8 cellular contexts compared by ENCODE assay signal in genomic region chr7:130273081-130273699, GRCh38. TPM values are rescaled to one million over a fixed set of nuclear protein-coding genes. Genes with fewer than 3 reads are reported as not detected.
A peak's percentile ranks its signal among the peaks of the same experiment; 100 is the strongest.
DNase-seq lines count a peak whose midpoint lies in the region; ATAC-seq, FAIRE-seq and TF ChIP-seq lines count a peak whose summit lies in the region.

No MANE protein-coding gene starts in this region.

- peak overlapping the region; percentile 52 for H3K27ac ChIP-seq in angular gyrus (ENCODE audit: low read depth, low read length)
- peak overlapping the region; percentile 54 for H3K27ac ChIP-seq in keratinocyte (ENCODE audit: control insufficient read depth, insufficient read depth, low read length)
- H3K27ac ChIP-seq in tibial nerve, result no peak overlapping the region

- FAIRE-seq in keratinocyte (lab: Jason Lieb, UNC), result no peak

- H3K4me2 ChIP-seq in keratinocyte (ENCODE audit: control insufficient read depth, extremely low read depth, insufficient read depth, low read depth, low read length), result peak overlapping the region; percentile 74

- 4 to 5% methylated on average over 19 of the region's 19 CpGs for WGBS in tibial nerve, 2 donors

- TF ChIP-seq CTCF in keratinocyte (optimal IDR thresholded peaks at IDR 0.05 in 1 of 3, IDR thresholded peaks at IDR 0.05 in 1 of 3, conservative IDR thresholded peaks at IDR 0.05 in 1 of 3; ENCODE audit: extremely low read depth in 1 of 3, insufficient read depth in 2 of 3, low read length in 3 of 3), result no peak
- no peak for TF ChIP-seq CTCF in tibial nerve (IDR thresholded peaks at IDR 0.05)

- DNase-seq in DMS 273 treated with DMSO at 0.1 percent for 48 hours (lab: John Stamatoyannopoulos, UW), result peak; percentile 95
- DNase-seq in NCI-H1694 treated with DMSO at 0.1 percent for 48 hours (lab: John Stamatoyannopoulos, UW), result peak; percentile 95
- no peak for DNase-seq in keratinocyte (ENCODE audit: low read depth, low spot score)
- DNase-seq in tibial nerve (ENCODE audit: low spot score in 2 of 2), result no peak
- DNase-seq in HuH-7 (ENCODE audit: low spot score), result no peak

- peak overlapping the region; percentile 47 for H3K9ac ChIP-seq in keratinocyte (ENCODE audit: control insufficient read depth, extremely low read depth, insufficient read depth, low read length)

- no peaks in the 10 kb centered on the region for H4K20me1 ChIP-seq in keratinocyte (ENCODE audit: control insufficient read depth, extremely low read depth, insufficient read depth, low read length)

- H3K36me3 ChIP-seq in keratinocyte (ENCODE audit: control insufficient read depth in 2 of 2, extremely low read depth in 1 of 2, insufficient read depth in 2 of 2, low read length in 2 of 2) (no peaks in the 10 kb centered on the region), tibial nerve (no peaks in the 10 kb centered on the region)

- H3K4me1 ChIP-seq in keratinocyte (ENCODE audit: control insufficient read depth, extremely low read depth, insufficient read depth, low read length) (peaks cover 52% of the 10 kb centered on the region), tibial nerve (peaks cover 0 to 43% (median 0%) of the 10 kb centered on the region in 4 donors)

- no peaks in the 10 kb centered on the region for H3K9me1 ChIP-seq in keratinocyte (ENCODE audit: control insufficient read depth, extremely low read depth, insufficient read depth, low read length)

- no peaks in the 10 kb centered on the region for H3K9me3 ChIP-seq in keratinocyte (ENCODE audit: control insufficient read depth, low read depth, low read length)
- no peaks in the 10 kb centered on the region for H3K9me3 ChIP-seq in tibial nerve

- H3K4me3 ChIP-seq in keratinocyte (ENCODE audit: control insufficient read depth in 2 of 3, extremely low read depth in 1 of 3, insufficient read depth in 2 of 3, low read depth in 1 of 3, low read length in 3 of 3) (peak overlapping the region in 2 of 3 experiments; percentile 14 to 37), tibial nerve (peak overlapping the region; percentile 2 to 33 (median 12))

- no peak for TF ChIP-seq EP300 in tibial nerve (IDR thresholded peaks at IDR 0.05)

- ATAC-seq in GM18861 (IDR thresholded peaks at IDR 0.05; ENCODE audit: unreplicated experiment), result no peak
- ATAC-seq in GM18867 (IDR thresholded peaks at IDR 0.05; ENCODE audit: unreplicated experiment), result no peak

- H2AFZ ChIP-seq in keratinocyte (ENCODE audit: control insufficient read depth, low read length), result peak overlapping the region; percentile 77

- H3K79me2 ChIP-seq in keratinocyte (ENCODE audit: control insufficient read depth, insufficient read depth, low read length), result no peaks in the 10 kb centered on the region

- H3K27me3 ChIP-seq in keratinocyte (ENCODE audit: control insufficient read depth, extremely low read depth, insufficient read depth, low read length), result no peaks in the 10 kb centered on the region
- no peaks in the 10 kb centered on the region for H3K27me3 ChIP-seq in tibial nerve

- dilution Hi-C loops in keratinocyte (cut with MboI; ENCODE audit: extremely low pct_ligation_motif_present, low sequenced_read_pairs), result no loop called here

- no peak for TF ChIP-seq POLR2A in tibial nerve (IDR thresholded peaks at IDR 0.05)

RNA-seq across cellular contexts. Expression of gene CPA2, which starts 6.5 kb away (rescaled TPM):
- polyA plus RNA-seq in keratinocyte, result 0.33 to 0.41 TPM (median 0.36 TPM) in 3 replicates
- not detected for polyA plus RNA-seq in keratinocyte (2011; ENCODE audit: low read depth)
- 0.34 and 0.52 TPM in 2 replicates for polyA plus RNA-seq in keratinocyte (2011; cell fraction: cytosol; rRNA removed)
- 0.08 and 0.27 TPM in 2 replicates for polyA plus RNA-seq in keratinocyte (2011; cell fraction: nucleus; rRNA removed)
- 0.20 and 0.37 TPM in 2 replicates for polyA plus RNA-seq in keratinocyte (2012; ENCODE audit: low replicate concordance)
- 0.26 TPM in 1 of 3 replicates, not detected in the others for polyA minus RNA-seq in keratinocyte
- not detected for polyA minus RNA-seq in keratinocyte (2011; cell fraction: cytosol; rRNA and poly(A)+ RNA removed)
- not detected in 2 replicates for polyA minus RNA-seq in keratinocyte (2011; cell fraction: nucleus; rRNA and poly(A)+ RNA removed)
- 1 to 10 TPM in 2 of 4 donors, not detected in 2; 1.5 to 2.2 TPM for total RNA-seq in tibial nerve

RNA-seq across cellular contexts. Expression of gene CPA4, which starts 19.8 kb away (rescaled TPM):
- polyA plus RNA-seq in keratinocyte, result 248 to 423 TPM (median 276 TPM) in 3 replicates
- 251 TPM for polyA plus RNA-seq in keratinocyte (2011; ENCODE audit: low read depth)
- 150 and 192 TPM in 2 replicates for polyA plus RNA-seq in keratinocyte (2011; cell fraction: cytosol; rRNA removed)
- polyA plus RNA-seq in keratinocyte (2011; cell fraction: nucleus; rRNA removed), result 1,379 and 1,426 TPM in 2 replicates
- 171 and 255 TPM in 2 replicates for polyA plus RNA-seq in keratinocyte (2012; ENCODE audit: low replicate concordance)
- 179 to 415 TPM (median 405 TPM) in 3 replicates for polyA minus RNA-seq in keratinocyte
- 165 TPM for polyA minus RNA-seq in keratinocyte (2011; cell fraction: cytosol; rRNA and poly(A)+ RNA removed)
- 577 and 948 TPM in 2 replicates for polyA minus RNA-seq in keratinocyte (2011; cell fraction: nucleus; rRNA and poly(A)+ RNA removed)
- 1 to 10 TPM in 1 of 4 donors, not detected in 3; 5.4 TPM for total RNA-seq in tibial nerve

Comparison
In these comparisons a context has a peak if more than half of its experiments do, and no peak if none do; other contexts are left out.
1. DNase-seq: peak in DMS 273 treated with DMSO at 0.1 percent for 48 hours (single experiment) and NCI-H1694 treated with DMSO at 0.1 percent for 48 hours (single experiment); none in keratinocyte (single experiment), tibial nerve (0 of 2) and HuH-7 (single experiment).
2. H3K27ac ChIP-seq: peak in angular gyrus (single experiment) and keratinocyte (single experiment); none in tibial nerve (0 of 4).